Comparison of ENCODE assay signal across 20 cellular contexts in the genomic region with DNA sequence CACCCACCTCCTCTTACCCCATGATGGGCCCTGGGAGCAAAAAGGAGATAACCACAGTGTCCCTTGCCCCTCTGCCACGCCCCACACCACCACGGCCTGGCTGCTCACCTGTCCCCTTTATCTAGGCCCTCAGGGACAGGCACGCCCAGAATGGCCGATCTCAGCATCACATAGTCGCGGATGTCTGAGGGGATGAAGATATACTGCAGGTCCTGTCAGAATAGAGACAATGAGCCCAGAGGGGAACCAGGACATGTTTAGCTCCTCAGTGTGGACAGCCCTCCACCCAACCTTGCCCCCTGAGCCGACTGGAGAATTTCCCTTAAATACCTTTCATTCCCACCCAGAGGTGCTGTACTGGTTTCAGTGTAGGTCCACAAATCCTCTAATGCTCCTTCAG. TPM values are rescaled to one million over a fixed set of nuclear protein-coding genes. Genes with fewer than 3 reads are reported as not detected.
DNase-seq lines count a peak whose midpoint lies in the region; ATAC-seq, FAIRE-seq and TF ChIP-seq lines count a peak whose summit lies in the region.
"Had no signal": no experiment of that assay in that cellular context is flagged by ENCODE, and none has a peak within 500 bp of the region (broad histone marks: within the 10 kb centered on the region; RNA-seq: fewer than 3 reads in every experiment).

No MANE protein-coding gene starts in this region.

- H3K4ac ChIP-seq in H9 (ENCODE audit: low read depth, low read length), result no peak overlapping the region

- no peak overlapping the region for H3T11ph ChIP-seq in H9 (ENCODE audit: low read length)

- no peak overlapping the region for H4K5ac ChIP-seq in H9 (ENCODE audit: insufficient read length, low read depth, low read length)

- H4K20me1 ChIP-seq in H9 (ENCODE audit: control insufficient read depth, insufficient read depth, insufficient read length), result no peaks in the 10 kb centered on the region

- H3K4me3 ChIP-seq in Caco-2 (ENCODE audit: low read depth, low read length) (no peak overlapping the region), body of pancreas (no peak overlapping the region), pancreas (no peak overlapping the region), uterus (no peak overlapping the region)
- H3K4me3 ChIP-seq: HAP-1, SJCRH30 had no signal

- no peak overlapping the region for H2BK15ac ChIP-seq in H9 (ENCODE audit: low read depth, low read length)

- no peaks in the 10 kb centered on the region for H3K27me3 ChIP-seq in Caco-2 (replicated peaks; ENCODE audit: control insufficient read depth, insufficient read depth, low read length)
- H3K27me3 ChIP-seq in H9 (ENCODE audit: insufficient read depth, low read length), result no peaks in the 10 kb centered on the region
- no peaks in the 10 kb centered on the region for H3K27me3 ChIP-seq in body of pancreas
- H3K27me3 ChIP-seq in pancreas, result no peaks in the 10 kb centered on the region
- H3K27me3 ChIP-seq in uterus, result no peaks in the 10 kb centered on the region
- H3K27me3 ChIP-seq: SJCRH30 had no signal

- H3K27ac ChIP-seq in H9 (ENCODE audit: insufficient read length, low read depth, low read length), result no peak overlapping the region
- H3K27ac ChIP-seq in body of pancreas, result peak overlapping the region; percentile 58 to 88 (median 79)
- peak overlapping the region; percentile 42 to 81 (median 64) for H3K27ac ChIP-seq in pancreas
- no peak overlapping the region for H3K27ac ChIP-seq in uterus
- H3K27ac ChIP-seq: C4-2B had no signal

- H3K23ac ChIP-seq in H9 (ENCODE audit: insufficient read length, low read depth, low read length), result no peak overlapping the region

- no peak for FAIRE-seq in pancreas (lab: Jason Lieb, UNC)
- FAIRE-seq: GM12892 had no signal

- H3K36me3 Mint-ChIP-seq in Caco-2 (ENCODE audit: insufficient read depth, unreplicated experiment), result peaks cover 63% of the 10 kb centered on the region
- H3K36me3 Mint-ChIP-seq in H9 (ENCODE audit: insufficient read depth in 1 of 3, low read depth in 3 of 3), result peaks cover 2 to 22% (median 3%) of the 10 kb centered on the region in 3 experiments; a peak in 6 of 7 replicates
- H3K36me3 Mint-ChIP-seq in nephron progenitor cell (ENCODE audit: low read depth), result peaks cover 9% of the 10 kb centered on the region

- intact Hi-C loops in Caco-2 (cut with micrococcal nuclease; ENCODE audit: unreplicated experiment), result no loop called here
- intact Hi-C loops in body of pancreas (cut with DNase I), result no loop called here
- intact Hi-C loops in pancreas (cut with DNase I), result no loop called here
- intact Hi-C loops in uterus (cut with DNase I; ENCODE audit: low total_unique reads), result no loop called here

- TF ChIP-seq POLR2A in body of pancreas (IDR thresholded peaks at IDR 0.05), result no peak
- TF ChIP-seq POLR2A in uterus (IDR thresholded peaks at IDR 0.05), result no peak

- no peak overlapping the region for H2BK12ac ChIP-seq in H9 (ENCODE audit: insufficient read length, low read depth, low read length)

- no peak overlapping the region for H2BK120ac ChIP-seq in H9 (ENCODE audit: low read depth, low read length, poor library complexity, severe bottlenecking)

- no peaks in the 10 kb centered on the region for H3K9me3 Mint-ChIP-seq in Caco-2 (ENCODE audit: unreplicated experiment)
- no peaks in the 10 kb centered on the region for H3K9me3 Mint-ChIP-seq in H9
- H3K9me3 Mint-ChIP-seq in nephron progenitor cell, result no peaks in the 10 kb centered on the region

- H3K9ac ChIP-seq in H9 (ENCODE audit: extremely low read depth, insufficient read length, low read length), result no peak overlapping the region

- no peak overlapping the region for H2AFZ ChIP-seq in H9 (ENCODE audit: low read length)

- H3K4me2 ChIP-seq in H9 (ENCODE audit: insufficient read depth, insufficient read length, low read length), result no peak overlapping the region

- H2BK5ac ChIP-seq in H9 (ENCODE audit: insufficient read length, low read length), result no peak overlapping the region

- DNase-seq in Caco-2 (no peak), H9 (peak; percentile 30), body of pancreas (no peak), pancreas (no peak), NCI-H2227 treated with DMSO at 0.1 percent for 48 hours (lab: John Stamatoyannopoulos, UW) (no peak), uterus (no peak), nephron progenitor cell (no peak)
- DNase-seq in stimulated activated naive CD4-positive, alpha-beta T cell (lab: John Stamatoyannopoulos, UW), result no peak
- DNase-seq: DMS153, KBM-7, MV-4-11, NCI-H1417, NCI-H2029 treated with DMSO at 0.1 percent for 48 hours, NCI-H2171 treated with DMSO at 0.1 percent for 48 hours, NCI-H748 treated with DMSO at 0.1 percent for 48 hours had no signal

- BruUV-seq in Caco-2 (replicated peaks; lab: Mats Ljungman, UMichigan), result no TSS peak

- peaks cover 20% of the 10 kb centered on the region for H3K4me1 ChIP-seq in Caco-2
- no peaks in the 10 kb centered on the region; the same call in 1 of the 2 replicates for H3K4me1 ChIP-seq in H9 (ENCODE audit: insufficient read depth, low read length)
- peaks cover 39% of the 10 kb centered on the region for H3K4me1 ChIP-seq in body of pancreas
- peaks cover 0 to 10% (median 9%) of the 10 kb centered on the region in 3 donors for H3K4me1 ChIP-seq in pancreas
- H3K4me1 ChIP-seq in uterus, result no peaks in the 10 kb centered on the region
- H3K4me1 ChIP-seq: HAP-1 had no signal

- no peaks in the 10 kb centered on the region for H3K79me2 ChIP-seq in H9 (ENCODE audit: insufficient read depth, low read length)

- H3K56ac ChIP-seq in H9 (ENCODE audit: insufficient read length, low read depth, low read length), result no peak overlapping the region

- no CpG with 5 or more reads among the region's 7 CpGs for WGBS in H9 (ENCODE audit: extremely low coverage, insufficient read length, low lambda C conversion rate)
- WGBS in body of pancreas, 2 donors, result 75 to 83% methylated on average over 7 of the region's 7 CpGs
- 79 to 84% methylated on average over 7 of the region's 7 CpGs for whole genome bisulfite sequencing in pancreas, 2 donors

- no peak overlapping the region for H2AK5ac ChIP-seq in H9 (ENCODE audit: insufficient read length, low read length)

- no peak overlapping the region for H4K8ac ChIP-seq in H9 (replicated peaks; ENCODE audit: insufficient read length, low read depth, low read length)

- H3K4me3 Mint-ChIP-seq in Caco-2 (ENCODE audit: unreplicated experiment) (no peak overlapping the region), H9 (no peak overlapping the region), nephron progenitor cell (no peak overlapping the region)

- H3K14ac ChIP-seq in H9 (ENCODE audit: insufficient read depth, low read length), result no peak overlapping the region

- no peaks in the 10 kb centered on the region for H3K79me1 ChIP-seq in H9 (ENCODE audit: insufficient read depth, low read depth, low read length, poor library complexity, severe bottlenecking)

- no peak overlapping the region for H4K91ac ChIP-seq in H9 (ENCODE audit: insufficient read length, low read depth, low read length)

- H3K27ac Mint-ChIP-seq in Caco-2 (ENCODE audit: unreplicated experiment), result peak overlapping the region; percentile 52
- H3K27ac Mint-ChIP-seq in H9, result no peak overlapping the region
- H3K27ac Mint-ChIP-seq in nephron progenitor cell, result no peak overlapping the region

- ATAC-seq in body of pancreas, result no peak
- no peak for ATAC-seq in pancreas

- no peak overlapping the region for H3K18ac ChIP-seq in H9 (ENCODE audit: insufficient read length, low read depth, low read length)

- H3K27me3 Mint-ChIP-seq in Caco-2 (ENCODE audit: insufficient read depth, unreplicated experiment) (no peaks in the 10 kb centered on the region), H9 (ENCODE audit: low read depth) (no peaks in the 10 kb centered on the region), nephron progenitor cell (ENCODE audit: low read depth, poor library complexity) (peaks cover 5% of the 10 kb centered on the region)

- H3K36me3 ChIP-seq in Caco-2 (ENCODE audit: control insufficient read depth, insufficient read depth, low read length), result no peaks in the 10 kb centered on the region
- no peaks in the 10 kb centered on the region for H3K36me3 ChIP-seq in body of pancreas (replicated peaks in 1 of 2; ENCODE audit: insufficient read depth in 1 of 2, low read depth in 2 of 2)
- H3K36me3 ChIP-seq in pancreas, result peaks cover 0 to 3% (median 2%) of the 10 kb centered on the region in 3 donors
- no peaks in the 10 kb centered on the region for H3K36me3 ChIP-seq in uterus

- H3K4me1 Mint-ChIP-seq in Caco-2 (ENCODE audit: low read depth, unreplicated experiment) (peaks cover 15% of the 10 kb centered on the region), H9 (peaks cover 36 to 37% of the 10 kb centered on the region in 2 experiments), nephron progenitor cell (peaks cover 49% of the 10 kb centered on the region)

- no peaks in the 10 kb centered on the region for H3K23me2 ChIP-seq in H9 (ENCODE audit: insufficient read length, low read depth, low read length, poor library complexity, severe bottlenecking)

- POLR2A ChIA-PET in Caco-2 (lab: Charles Lee), result no interaction called here

- H2BK20ac ChIP-seq in H9 (ENCODE audit: low read depth, low read length, poor library complexity, severe bottlenecking), result no peak overlapping the region

- TF ChIP-seq CTCF in Caco-2 (IDR thresholded peaks at IDR 0.05; ENCODE audit: insufficient read depth in 1 of 2, low read depth in 1 of 2, low read length in 1 of 2, severe bottlenecking in 1 of 2, unreplicated experiment in 1 of 2) (no peak), H9 (conservative IDR thresholded peaks at IDR 0.05) (no peak), body of pancreas (IDR thresholded peaks at IDR 0.05) (no peak), pancreas (IDR thresholded peaks at IDR 0.05) (no peak), uterus (IDR thresholded peaks at IDR 0.05) (no peak), nephron progenitor cell (IDR thresholded peaks at IDR 0.05) (no peak)

- H3K9me3 ChIP-seq in Caco-2 (no peaks in the 10 kb centered on the region), H9 (ENCODE audit: control insufficient read depth, low read depth, low read length) (no peaks in the 10 kb centered on the region), body of pancreas (no peaks in the 10 kb centered on the region), pancreas (no peaks in the 10 kb centered on the region), uterus (no peaks in the 10 kb centered on the region)
- H3K9me3 ChIP-seq: HAP-1, SJCRH30 had no signal

- CTCF ChIA-PET in Caco-2 (lab: Charles Lee), result interaction anchor here (1.0 to 1.5 kb wide), 3 partner anchors 23 to 54 kb away, joined by 3 to 6 read pairs (median 4); no protein-coding TSS in a partner anchor

RNA-seq across cellular contexts. Expression of a gene that starts 15.2 kb away (rescaled TPM):
- total RNA-seq in Caco-2 (2022) (0.77 and 2.5 TPM in 2 replicates), H9 (2021) (0.37 and 0.46 TPM in 2 replicates), body of pancreas (10 to 100 TPM in 1 of 2 donors, 1 to 10 TPM in 1; 6.9 to 10.1 TPM), pancreas (10 to 100 TPM in 1 of 6 donors, 1 to 10 TPM in 5; 5.0 to 11.4 (median 5.9) TPM), uterus (1 to 10 TPM in 2 of 4 donors, under 1 TPM in 1, not detected in 1; 0.59 to 9.5 (median 5.3) TPM)
- polyA plus RNA-seq in pancreas, result 10 to 100 TPM in 1 of 2 donors, 1 to 10 TPM in 1; 8.1 to 15.0 TPM
- total RNA-seq: SJCRH30 had no signal

RNA-seq across cellular contexts. Expression of a gene that starts 30.6 kb away (rescaled TPM):
- total RNA-seq in Caco-2 (2022) (not detected in 2 replicates), H9 (2021) (0.42 and 0.46 TPM in 2 replicates), body of pancreas (1 to 10 TPM in 1 of 2 donors, under 1 TPM in 1; 0.52 to 4.6 TPM), pancreas (1 to 10 TPM in 2 of 6 donors, under 1 TPM in 4; 0.55 to 3.0 (median 0.84) TPM), uterus (10 to 100 TPM in 1 of 4 donors, under 1 TPM in 2, not detected in 1; 0.26 to 13.4 (median 0.69) TPM)
- 1 to 10 TPM; 5.2 to 7.3 TPM for polyA plus RNA-seq in pancreas
- total RNA-seq: NCI-H460 had no signal

RNA-seq across cellular contexts. Expression of a gene that starts 32.9 kb away (rescaled TPM):
- total RNA-seq in Caco-2 (2022) (0.32 and 1.0 TPM in 2 replicates), H9 (2021) (2.4 and 2.8 TPM in 2 replicates), body of pancreas (10 to 100 TPM in 1 of 2 donors, 1 to 10 TPM in 1; 9.6 to 21.1 TPM), pancreas (10 to 100 TPM in 1 of 6 donors, 1 to 10 TPM in 5; 2.6 to 15.7 (median 6.5) TPM), uterus (10 to 100 TPM in 2 of 4 donors, 1 to 10 TPM in 2; 7.8 to 33.2 (median 19.8) TPM)
- 10 to 100 TPM in 1 of 2 donors, 1 to 10 TPM in 1; 9.8 to 10.3 TPM for polyA plus RNA-seq in pancreas
- total RNA-seq: SJCRH30 had no signal

Comparison
In these comparisons a context has a peak if more than half of its experiments do, and no peak if none do; other contexts are left out.
1. H3K27ac ChIP-seq: peak in body of pancreas (4 of 4) and pancreas (4 of 4); none in H9 (single experiment) and uterus (0 of 2).